In the genomic region with DNA sequence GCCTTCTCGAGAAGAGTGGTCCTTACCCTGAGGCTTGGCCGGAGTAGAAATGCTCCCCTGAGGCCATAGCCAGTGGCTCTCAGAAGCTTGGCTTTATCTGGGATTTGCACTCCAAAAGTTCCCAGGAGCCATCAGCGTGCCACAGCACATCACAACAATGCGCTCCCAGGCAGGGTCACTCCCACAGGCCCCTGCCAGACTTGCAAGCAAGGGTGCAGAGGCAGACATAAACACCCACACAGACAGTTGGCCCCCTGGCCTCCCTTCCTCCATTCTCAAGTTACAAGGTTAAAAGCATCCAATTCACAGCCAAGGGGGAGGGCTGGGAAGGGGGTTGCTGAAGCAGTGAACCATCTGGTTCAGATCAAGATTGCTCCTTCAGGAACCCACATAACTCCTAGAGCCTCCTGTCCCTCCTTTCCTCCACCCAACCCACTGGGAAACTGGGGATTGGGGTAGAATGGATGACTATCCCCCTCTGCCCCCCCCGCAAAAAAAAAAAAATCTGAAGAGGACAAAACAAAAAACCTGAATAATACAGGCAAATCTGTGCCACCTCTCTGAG, we compare ENCODE assay signal across 8 cellular contexts. TPM values are rescaled to one million over a fixed set of nuclear protein-coding genes. Genes with fewer than 3 reads are reported as not detected.
DNase-seq lines count a peak whose midpoint lies in the region; ATAC-seq, FAIRE-seq and TF ChIP-seq lines count a peak whose summit lies in the region.

No MANE protein-coding gene starts in this region.

- WGBS in hepatocyte (ENCODE audit: low lambda C conversion rate, missing lambda C conversion rate): 22% methylated on average over 5 of the region's 5 CpGs
- WGBS in suprapubic skin: 21% methylated on average over 3 of the region's 5 CpGs
- WGBS in aorta, 2 donors: 14 to 16% methylated on average over 5 of the region's 5 CpGs

- no peak for FAIRE-seq in GM12891 (lab: Jason Lieb, UNC)

- H3K27ac ChIP-seq in hepatocyte (peak overlapping the region; percentile 75), suprapubic skin (no peak overlapping the region), aorta (ENCODE audit: low read depth in 1 of 2, low read length in 2 of 2) (peak overlapping the region in 1 of 2 donors; percentile 49)

- H2AFZ ChIP-seq in hepatocyte: no peak overlapping the region

- peaks cover 3% of the 10 kb centered on the region for H3K36me3 Mint-ChIP-seq in stimulated activated naive CD8-positive, alpha-beta T cell treated with anti-CD3 and anti-CD28 coated beads, Interleukin-15, Interleukin-2, amounts not matched to agents 100 ng/mL and 50 ng/mL, for 24 hours (ENCODE audit: low read depth)
- H3K36me3 Mint-ChIP-seq in T-helper 17 cell (ENCODE audit: low read depth): peaks cover 5% of the 10 kb centered on the region

- peak overlapping the region; percentile 95 for H3K4me2 ChIP-seq in hepatocyte

- no peaks in the 10 kb centered on the region for H3K9me3 Mint-ChIP-seq in stimulated activated naive CD8-positive, alpha-beta T cell treated with anti-CD3 and anti-CD28 coated beads, Interleukin-15, Interleukin-2, amounts not matched to agents 100 ng/mL and 50 ng/mL, for 24 hours

- TF ChIP-seq EP300 in suprapubic skin (IDR thresholded peaks at IDR 0.05): no peak

- H3K9me3 ChIP-seq in T-helper 17 cell (ENCODE audit: control insufficient read depth, low read length, poor library complexity, severe bottlenecking) (no peaks in the 10 kb centered on the region), hepatocyte (ENCODE audit: low read depth) (no peaks in the 10 kb centered on the region), suprapubic skin (no peaks in the 10 kb centered on the region), aorta (ENCODE audit: control insufficient read depth, low read length) (no peaks in the 10 kb centered on the region)

- peaks cover 6% of the 10 kb centered on the region for H4K20me1 ChIP-seq in hepatocyte (ENCODE audit: insufficient read depth, poor library complexity, severe bottlenecking)

- H3K36me3 ChIP-seq in hepatocyte (replicated peaks; ENCODE audit: insufficient read depth, low read depth) (no peaks in the 10 kb centered on the region), suprapubic skin (peaks cover 3% of the 10 kb centered on the region), aorta (ENCODE audit: control insufficient read depth in 1 of 2, insufficient read depth in 2 of 2, low read length in 1 of 2) (no peaks in the 10 kb centered on the region)

- TF ChIP-seq CTCF in hepatocyte (IDR thresholded peaks at IDR 0.05; ENCODE audit: poor library complexity) (no peak), suprapubic skin (IDR thresholded peaks at IDR 0.05) (no peak)

- intact Hi-C loops in aorta (cut with DNase I): loop anchor here (5.0 kb wide), 1 partner anchor 55 kb away; no protein-coding TSS in a partner anchor

- H3K27me3 Mint-ChIP-seq in stimulated activated naive CD8-positive, alpha-beta T cell treated with anti-CD3 and anti-CD28 coated beads, Interleukin-15, Interleukin-2, amounts not matched to agents 100 ng/mL and 50 ng/mL, for 24 hours: no peaks in the 10 kb centered on the region
- H3K27me3 Mint-ChIP-seq in T-helper 17 cell: no peaks in the 10 kb centered on the region

- H3K4me1 Mint-ChIP-seq in stimulated activated naive CD8-positive, alpha-beta T cell treated with anti-CD3 and anti-CD28 coated beads, Interleukin-15, Interleukin-2, amounts not matched to agents 100 ng/mL and 50 ng/mL, for 24 hours (ENCODE audit: low read depth): peaks cover 53% of the 10 kb centered on the region
- H3K4me1 Mint-ChIP-seq in T-helper 17 cell: peaks cover 34% of the 10 kb centered on the region

- H3K4me1 ChIP-seq in hepatocyte (ENCODE audit: insufficient read depth) (peaks cover 53% of the 10 kb centered on the region), suprapubic skin (peaks cover 59% of the 10 kb centered on the region), aorta (ENCODE audit: control insufficient read depth in 1 of 2, insufficient read depth in 2 of 2, low read length in 2 of 2) (peaks cover 0 to 2% of the 10 kb centered on the region in 2 donors)

- ATAC-seq in stimulated activated naive CD8-positive, alpha-beta T cell treated with anti-CD3 and anti-CD28 coated beads, Interleukin-15, Interleukin-2, amounts not matched to agents 100 U/mL and 50 U/mL, for 24 hours: no peak
- ATAC-seq in T-helper 17 cell (no peak), aorta (ENCODE audit: low FRiP score) (no peak), HG02588 (IDR thresholded peaks at IDR 0.05; ENCODE audit: unreplicated experiment) (no peak)

- H3K4me3 Mint-ChIP-seq in stimulated activated naive CD8-positive, alpha-beta T cell treated with anti-CD3 and anti-CD28 coated beads, Interleukin-15, Interleukin-2, amounts not matched to agents 100 ng/mL and 50 ng/mL, for 24 hours: peak overlapping the region; percentile 92
- H3K4me3 Mint-ChIP-seq in T-helper 17 cell: peak overlapping the region; percentile 99

- no peaks in the 10 kb centered on the region for H3K27me3 ChIP-seq in hepatocyte
- no peaks in the 10 kb centered on the region for H3K27me3 ChIP-seq in suprapubic skin
- H3K27me3 ChIP-seq in aorta (ENCODE audit: control insufficient read depth in 1 of 2, insufficient read depth in 2 of 2, low read length in 1 of 2): no peaks in the 10 kb centered on the region

- H3K4me3 ChIP-seq in hepatocyte: no peak overlapping the region
- peak overlapping the region; percentile 78 for H3K4me3 ChIP-seq in suprapubic skin
- H3K4me3 ChIP-seq in aorta (ENCODE audit: low read length in 2 of 2): no peak overlapping the region

- H3K27ac Mint-ChIP-seq in stimulated activated naive CD8-positive, alpha-beta T cell treated with anti-CD3 and anti-CD28 coated beads, Interleukin-15, Interleukin-2, amounts not matched to agents 100 ng/mL and 50 ng/mL, for 24 hours: peak overlapping the region; percentile 59
- peak overlapping the region; percentile 94 for H3K27ac Mint-ChIP-seq in T-helper 17 cell

- no peak for DNase-seq in stimulated activated naive CD8-positive, alpha-beta T cell treated with anti-CD3 and anti-CD28 coated beads, Interleukin-15, Interleukin-2, amounts not matched to agents 100 U/mL and 50 U/mL, for 24 hours
- DNase-seq in T-helper 17 cell (no peak), hepatocyte (ENCODE audit: low spot score) (peak; percentile 72), suprapubic skin (ENCODE audit: low spot score in 2 of 2) (no peak), aorta (no peak), GM12891 (ENCODE audit: insufficient read length, low spot score) (no peak)

- TF ChIP-seq POLR2A in suprapubic skin (IDR thresholded peaks at IDR 0.05) (no peak), GM12891 (IDR thresholded peaks at IDR 0.05; ENCODE audit: low read depth, low read length) (no peak)

- H3K9me2 ChIP-seq in hepatocyte (replicated peaks; ENCODE audit: insufficient read depth): no peaks in the 10 kb centered on the region

- peaks cover 62% of the 10 kb centered on the region for H3K79me2 ChIP-seq in hepatocyte

TF ChIP-seq in GM12891, 5 proteins besides CTCF, POLR2A, EP300 and RAD21:
- TF ChIP-seq TAF1 (IDR thresholded peaks at IDR 0.05; ENCODE audit: low read depth, low read length) (no peak), PAX5 (IDR thresholded peaks at IDR 0.05; ENCODE audit: insufficient read depth, low read length, severe bottlenecking) (no peak), POLR2AphosphoS5 (IDR thresholded peaks at IDR 0.05; ENCODE audit: low read depth, low read length) (no peak), SPI1 (IDR thresholded peaks at IDR 0.05; ENCODE audit: low read depth, low read length) (no peak), POU2F2 (IDR thresholded peaks at IDR 0.05; ENCODE audit: low read depth, low read length) (no peak)

RNA-seq across cellular contexts. Expression of a gene that starts 1.8 kb away (rescaled TPM):
- 10 to 100 TPM; 11.8 to 14.4 TPM for total RNA-seq in T-helper 17 cell
- 24.2 and 29.2 TPM in 2 replicates for total RNA-seq in hepatocyte
- 20.8 and 25.6 TPM in 2 replicates for polyA plus RNA-seq in hepatocyte
- 10 to 100 TPM in 3 of 4 donors, 1 to 10 TPM in 1; 7.1 to 16.5 (median 11.1) TPM for total RNA-seq in suprapubic skin
- total RNA-seq in aorta: 10 to 100 TPM; 28.3 to 39.5 TPM
- 1 to 10 TPM; 4.1 to 8.5 TPM for polyA plus RNA-seq in aorta
- polyA plus RNA-seq in GM12891 (2012; ENCODE audit: low read depth, missing spikeins): 33.7 TPM

RNA-seq across cellular contexts. Expression of a gene that starts 17.3 kb away (rescaled TPM):
- total RNA-seq in T-helper 17 cell: 10 to 100 TPM; 27.1 to 27.7 TPM
- 13.3 and 25.9 TPM in 2 replicates for total RNA-seq in hepatocyte
- 12.1 and 15.7 TPM in 2 replicates for polyA plus RNA-seq in hepatocyte
- total RNA-seq in suprapubic skin: 10 to 100 TPM; 15.7 to 44.7 (median 23.2) TPM
- total RNA-seq in aorta: 10 to 100 TPM; 11.0 to 14.8 TPM
- polyA plus RNA-seq in aorta: 10 to 100 TPM in 1 of 2 donors, 1 to 10 TPM in 1; 5.4 to 21.2 TPM
- 8.0 TPM for polyA plus RNA-seq in GM12891 (2012; ENCODE audit: low read depth, missing spikeins)
